In the genomic region with DNA sequence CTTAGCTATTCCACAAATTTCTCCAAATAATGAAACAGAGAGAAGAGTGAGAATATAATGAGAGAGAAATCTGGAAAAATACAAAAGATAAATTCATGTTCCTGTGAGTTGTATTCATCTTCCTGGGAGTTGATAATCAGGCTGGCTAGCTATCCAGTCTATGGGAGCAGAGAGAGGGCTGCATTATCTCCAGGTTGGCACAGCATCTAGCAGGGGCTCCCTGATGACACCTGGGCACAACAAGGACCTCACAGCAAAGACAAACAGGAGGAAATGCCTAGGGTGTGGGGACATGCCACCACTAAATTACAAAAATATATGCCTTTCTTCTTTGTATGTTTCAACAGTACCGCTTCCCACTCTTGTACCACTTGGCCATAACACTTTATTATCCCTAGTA, we compare ENCODE assay signal across 8 cellular contexts. TPM values are rescaled to one million over a fixed set of nuclear protein-coding genes. Genes with fewer than 3 reads are reported as not detected.
DNase-seq lines count a peak whose midpoint lies in the region; ATAC-seq and TF ChIP-seq lines count a peak whose summit lies in the region.
"Had no signal": no experiment of that assay in that cellular context is flagged by ENCODE, and none has a peak within 500 bp of the region (broad histone marks: within the 10 kb centered on the region; RNA-seq: fewer than 3 reads in every experiment).

No MANE protein-coding gene starts in this region.

- no peak for TF ChIP-seq POLR2A in gastroesophageal sphincter (IDR thresholded peaks at IDR 0.05)

- H3K4me3 ChIP-seq in GM23248 (peak overlapping the region; percentile 90; the same call in 1 of the 2 replicates), gastroesophageal sphincter (peak overlapping the region in 1 of 2 donors; percentile 75), skin epidermis (peak overlapping the region in 5 of 7 experiments; percentile 77 to 90 (median 87))

- no peak overlapping the region for H2AFZ ChIP-seq in GM23248

- no peak for DNase-seq in GM23248
- DNase-seq in T-helper 2 cell treated with Interferon-gamma antibody and Interleukin-4, amounts not matched to agents 5 μg/mL and 100 μg/mL, for 36 hours (ENCODE audit: low spot score), result no peak
- no peak for DNase-seq in ecto neural progenitor cell (ENCODE audit: low spot score)
- DNase-seq in inferior parietal cortex (ENCODE audit: extremely low spot score), result no peak

- H3F3A ChIP-seq in GM23248 (ENCODE audit: insufficient read depth), result peaks cover 30% of the 10 kb centered on the region

- no peaks in the 10 kb centered on the region for H3K9me2 ChIP-seq in GM23248 (ENCODE audit: insufficient read depth)

- ATAC-seq in gastroesophageal sphincter (no peak), HG03175 (IDR thresholded peaks at IDR 0.05; ENCODE audit: unreplicated experiment) (no peak)

- no peaks in the 10 kb centered on the region for H3K9me3 Mint-ChIP-seq in T-helper 2 cell treated with Interferon-gamma antibody and Interleukin-4, amounts not matched to agents 5 μg/mL and 100 μg/mL, for 36 hours

- in situ Hi-C loops in GM23248 (cut with MboI), result no loop called here

- H3K27me3 ChIP-seq in GM23248 (replicated peaks; ENCODE audit: insufficient read depth) (no peaks in the 10 kb centered on the region), gastroesophageal sphincter (no peaks in the 10 kb centered on the region)

- H3K36me3 ChIP-seq in GM23248 (ENCODE audit: low read depth), result no peaks in the 10 kb centered on the region
- no peaks in the 10 kb centered on the region for H3K36me3 ChIP-seq in gastroesophageal sphincter

- H3K9me3 ChIP-seq in GM23248 (ENCODE audit: low read depth) (no peaks in the 10 kb centered on the region), gastroesophageal sphincter (no peaks in the 10 kb centered on the region)

- H3K79me2 ChIP-seq in GM23248 (ENCODE audit: insufficient read depth), result peaks cover 67% of the 10 kb centered on the region

- H3K27me3 Mint-ChIP-seq in T-helper 2 cell treated with Interferon-gamma antibody and Interleukin-4, amounts not matched to agents 5 μg/mL and 100 μg/mL, for 36 hours (ENCODE audit: low read depth), result peaks cover 11% of the 10 kb centered on the region

- no peak for TF ChIP-seq EP300 in gastroesophageal sphincter (IDR thresholded peaks at IDR 0.05)

- TF ChIP-seq CTCF in gastroesophageal sphincter (IDR thresholded peaks at IDR 0.05), result no peak

- no peaks in the 10 kb centered on the region for H4K20me1 ChIP-seq in GM23248 (ENCODE audit: insufficient read depth)

- peak overlapping the region; percentile 83 for H3K4me3 Mint-ChIP-seq in T-helper 2 cell treated with Interferon-gamma antibody and Interleukin-4, amounts not matched to agents 5 μg/mL and 100 μg/mL, for 36 hours

- H3K27ac ChIP-seq in GM23248 (no peak overlapping the region), gastroesophageal sphincter (peak overlapping the region in 3 of 4 donors; percentile 84 to 92 (median 91)), skin epidermis (peak overlapping the region in 18 of 21 experiments; percentile 2 to 96 (median 72))

- peaks cover 30% of the 10 kb centered on the region for H3K4me1 ChIP-seq in GM23248 (ENCODE audit: insufficient read depth)
- H3K4me1 ChIP-seq in gastroesophageal sphincter, result peaks cover 0 to 59% (median 0%) of the 10 kb centered on the region in 3 donors

- peaks cover 48% of the 10 kb centered on the region for H3K4me1 Mint-ChIP-seq in T-helper 2 cell treated with Interferon-gamma antibody and Interleukin-4, amounts not matched to agents 5 μg/mL and 100 μg/mL, for 36 hours (ENCODE audit: low read depth)

- 96% methylated on average over 1 of the region's 1 CpG for WGBS in GM23248 (ENCODE audit: low coverage in 1 of 2, low lambda C conversion rate in 2 of 2, missing lambda C conversion rate in 2 of 2), 2 experiments
- whole genome bisulfite sequencing in gastroesophageal sphincter (ENCODE audit: low coverage in 1 of 2), 2 donors, result 91 to 100% methylated on average over 1 of the region's 1 CpG

- peak overlapping the region; percentile 83 for H3K27ac Mint-ChIP-seq in T-helper 2 cell treated with Interferon-gamma antibody and Interleukin-4, amounts not matched to agents 5 μg/mL and 100 μg/mL, for 36 hours

- H3K9ac ChIP-seq in GM23248, result no peak overlapping the region

- peak overlapping the region; percentile 85 for H3K4me2 ChIP-seq in GM23248 (ENCODE audit: unreplicated experiment)

- H3K36me3 Mint-ChIP-seq in T-helper 2 cell treated with Interferon-gamma antibody and Interleukin-4, amounts not matched to agents 5 μg/mL and 100 μg/mL, for 36 hours (ENCODE audit: low read depth), result no peaks in the 10 kb centered on the region

RNA-seq across cellular contexts. Expression of a gene that starts 1.9 kb away (rescaled TPM):
- total RNA-seq in GM23248 (2014; rRNA removed; shearing (Covaris generic)), result 15.9 and 17.7 TPM in 2 replicates
- polyA plus RNA-seq in GM23248 (2016; fragmentation: Nextera tagmentation; extraction: Ambion mirVana), result 18.7 and 21.0 TPM in 2 replicates
- 10 to 100 TPM in 3 of 4 donors, 1 to 10 TPM in 1; 10.0 to 25.4 (median 20.3) TPM for total RNA-seq in gastroesophageal sphincter

RNA-seq across cellular contexts. Expression of a gene that starts 50.4 kb away (rescaled TPM):
- not detected in 2 replicates for total RNA-seq in GM23248 (2014; rRNA removed; shearing (Covaris generic))
- polyA plus RNA-seq in GM23248 (2016; fragmentation: Nextera tagmentation; extraction: Ambion mirVana), result not detected in 2 replicates
- total RNA-seq in gastroesophageal sphincter, result under 1 TPM in 2 of 4 donors, not detected in 2; 0.08 to 0.67 TPM
- total RNA-seq: epithelial cell of proximal tubule had no signal
